10 cellular contexts compared by ENCODE assay signal in genomic region chr1:148372731-148373130, GRCh38.
DNase-seq lines count a peak whose midpoint lies in the region; ATAC-seq and TF ChIP-seq lines count a peak whose summit lies in the region.
"Had no signal": no experiment of that assay in that cellular context is flagged by ENCODE, and none has a peak within 500 bp of the region (broad histone marks: within the 10 kb centered on the region; RNA-seq: fewer than 3 reads in every experiment).

No MANE protein-coding gene starts in this region.

- H3K9me3 ChIP-seq in CD8-positive, alpha-beta memory T cell (ENCODE audit: low read length) = no peaks in the 10 kb centered on the region
- no peaks in the 10 kb centered on the region for H3K9me3 ChIP-seq in Karpas-422 (ENCODE audit: low read length)
- H3K9me3 ChIP-seq: tibial nerve had no signal

- peak overlapping the region; percentile 90 to 99 (median 96) for H3K27ac Mint-ChIP-seq in CD8-positive, alpha-beta memory T cell
- H3K27ac Mint-ChIP-seq in activated naive CD8-positive, alpha-beta T cell treated with anti-CD3 and anti-CD28 coated beads, Interleukin-2, amount 10 ng/mL, durations not matched to agents 7 days and 5 days = peak overlapping the region; percentile 98
- peak overlapping the region; percentile 39 to 85 (median 66) for H3K27ac Mint-ChIP-seq in naive B cell
- H3K27ac Mint-ChIP-seq in GM23338 = no peak overlapping the region

- H3K79me2 ChIP-seq in Karpas-422 (ENCODE audit: low read length) (no peaks in the 10 kb centered on the region), GM23338 (replicated peaks; ENCODE audit: insufficient read depth) (no peaks in the 10 kb centered on the region)

- peaks cover 33 to 49% (median 43%) of the 10 kb centered on the region in 3 donors for H3K4me1 Mint-ChIP-seq in CD8-positive, alpha-beta memory T cell
- peaks cover 45% of the 10 kb centered on the region for H3K4me1 Mint-ChIP-seq in activated naive CD8-positive, alpha-beta T cell treated with anti-CD3 and anti-CD28 coated beads, Interleukin-2, amount 10 ng/mL, durations not matched to agents 7 days and 5 days
- H3K4me1 Mint-ChIP-seq in naive B cell (peaks cover 16 to 32% (median 26%) of the 10 kb centered on the region in 3 donors), GM23338 (peaks cover 4% of the 10 kb centered on the region; the same call in 2 of the 3 replicates)

- no peaks in the 10 kb centered on the region for H3F3A ChIP-seq in GM23338 (replicated peaks; ENCODE audit: low read depth)

- peak overlapping the region; percentile 29 for H3K4me3 ChIP-seq in CD8-positive, alpha-beta memory T cell (ENCODE audit: low read length)
- H3K4me3 ChIP-seq in Karpas-422 (ENCODE audit: low read length) (no peak overlapping the region), GM23338 (no peak overlapping the region)
- H3K4me3 ChIP-seq: tibial nerve had no signal

- H3K9ac ChIP-seq in Karpas-422 (ENCODE audit: low read length) = no peak overlapping the region

- no peaks in the 10 kb centered on the region for H3K36me3 ChIP-seq in CD8-positive, alpha-beta memory T cell (ENCODE audit: insufficient read depth, low read length)
- H3K36me3 ChIP-seq in Karpas-422 (ENCODE audit: insufficient read depth, low read length) (no peaks in the 10 kb centered on the region), GM23338 (ENCODE audit: insufficient read depth) (no peaks in the 10 kb centered on the region)
- H3K36me3 ChIP-seq: tibial nerve had no signal

- H3K9me3 Mint-ChIP-seq in CD8-positive, alpha-beta memory T cell = no peaks in the 10 kb centered on the region
- no peaks in the 10 kb centered on the region for H3K9me3 Mint-ChIP-seq in activated naive CD8-positive, alpha-beta T cell treated with anti-CD3 and anti-CD28 coated beads, Interleukin-2, amount 10 ng/mL, durations not matched to agents 7 days and 5 days
- H3K9me3 Mint-ChIP-seq in naive B cell (no peaks in the 10 kb centered on the region), GM23338 (no peaks in the 10 kb centered on the region)

- H3K27me3 ChIP-seq in CD8-positive, alpha-beta memory T cell (ENCODE audit: insufficient read depth, low read length, poor library complexity, severe bottlenecking) = no peaks in the 10 kb centered on the region
- H3K27me3 ChIP-seq in Karpas-422 (ENCODE audit: low read length) = no peaks in the 10 kb centered on the region
- H3K27me3 ChIP-seq in GM23338 (ENCODE audit: insufficient read depth) = no peaks in the 10 kb centered on the region
- H3K27me3 ChIP-seq: tibial nerve had no signal

- CTCF ChIA-PET in CD8-positive, alpha-beta memory T cell (lab: Charles Lee) = interaction anchor here (0.9 to 2.0 kb wide), 5 partner anchors 13 to 57 kb away, joined by 3 to 12 read pairs (median 6); no protein-coding TSS in a partner anchor

- H3K4me2 ChIP-seq in Karpas-422 (ENCODE audit: low read depth, low read length, poor library complexity, severe bottlenecking) (no peak overlapping the region), GM23338 (no peak overlapping the region)

- no peaks in the 10 kb centered on the region for H3K36me3 Mint-ChIP-seq in CD8-positive, alpha-beta memory T cell
- no peaks in the 10 kb centered on the region for H3K36me3 Mint-ChIP-seq in activated naive CD8-positive, alpha-beta T cell treated with anti-CD3 and anti-CD28 coated beads, Interleukin-2, amount 10 ng/mL, durations not matched to agents 7 days and 5 days
- H3K36me3 Mint-ChIP-seq in naive B cell (no peaks in the 10 kb centered on the region), GM23338 (ENCODE audit: low read depth) (no peaks in the 10 kb centered on the region)

- peak; percentile 77 for ATAC-seq in activated naive CD8-positive, alpha-beta T cell treated with anti-CD3 and anti-CD28 coated beads, Interleukin-2, amount 10 ng/mL, durations not matched to agents 7 days and 5 days (ENCODE audit: low read depth)
- no peak for ATAC-seq in naive B cell (ENCODE audit: low read depth in 2 of 2)
- ATAC-seq in GM21515 (IDR thresholded peaks at IDR 0.05; ENCODE audit: unreplicated experiment) = no peak
- ATAC-seq in GM23338 = no peak

- TF ChIP-seq CTCF in GM23338 (conservative IDR thresholded peaks at IDR 0.05; ENCODE audit: low read depth in 2 of 2) = no peak

- H3K4me3 Mint-ChIP-seq in CD8-positive, alpha-beta memory T cell = peak overlapping the region; percentile 60 to 90 (median 81)
- peak overlapping the region; percentile 81 for H3K4me3 Mint-ChIP-seq in activated naive CD8-positive, alpha-beta T cell treated with anti-CD3 and anti-CD28 coated beads, Interleukin-2, amount 10 ng/mL, durations not matched to agents 7 days and 5 days
- H3K4me3 Mint-ChIP-seq in naive B cell (peak overlapping the region in 3 of 8 donors; percentile 4 to 52 (median 48)), GM23338 (no peak overlapping the region)

- H3K27ac ChIP-seq in CD8-positive, alpha-beta memory T cell (ENCODE audit: low read depth, low read length) = peak overlapping the region; percentile 49
- H3K27ac ChIP-seq in Karpas-422 (ENCODE audit: low read length) (no peak overlapping the region), GM23338 (ENCODE audit: low read depth) (no peak overlapping the region)
- H3K27ac ChIP-seq: tibial nerve had no signal

- H3K27me3 Mint-ChIP-seq in CD8-positive, alpha-beta memory T cell = no peaks in the 10 kb centered on the region
- H3K27me3 Mint-ChIP-seq in activated naive CD8-positive, alpha-beta T cell treated with anti-CD3 and anti-CD28 coated beads, Interleukin-2, amount 10 ng/mL, durations not matched to agents 7 days and 5 days = no peaks in the 10 kb centered on the region
- H3K27me3 Mint-ChIP-seq in naive B cell = peaks cover 0 to 1% (median under 1%) of the 10 kb centered on the region in 3 donors
- H3K27me3 Mint-ChIP-seq in GM23338 (ENCODE audit: insufficient read depth, low read depth, poor library complexity) = peaks cover 2% of the 10 kb centered on the region

- H4K20me1 ChIP-seq in Karpas-422 (ENCODE audit: insufficient read depth, low read depth, low read length) (no peaks in the 10 kb centered on the region), GM23338 (replicated peaks; ENCODE audit: insufficient read depth) (no peaks in the 10 kb centered on the region)

- H2AFZ ChIP-seq in Karpas-422 (ENCODE audit: low read length) (no peak overlapping the region), GM23338 (no peak overlapping the region)

- DNase-seq in CD8-positive, alpha-beta memory T cell = peak; percentile 26 to 74 (median 62)
- DNase-seq in RPMI7951 (ENCODE audit: low read depth) = peak; percentile 60
- DNase-seq in activated naive CD8-positive, alpha-beta T cell treated with anti-CD3 and anti-CD28 coated beads, Interleukin-2, amount 10 ng/mL, durations not matched to agents 7 days and 5 days = no peak
- no peak for DNase-seq in naive B cell
- no peak for DNase-seq in NCI-H2107 treated with DMSO at 0.1 percent for 48 hours (lab: John Stamatoyannopoulos, UW; ENCODE audit: unreplicated experiment)
- no peak for DNase-seq in Karpas-422
- no peak for DNase-seq in GM23338 (ENCODE audit: low spot score)
- DNase-seq: anterior cingulate cortex had no signal

- H3K9me2 ChIP-seq in Karpas-422 (replicated peaks; ENCODE audit: insufficient read depth, low read length) = no peaks in the 10 kb centered on the region
- H3K9me2 ChIP-seq in GM23338 (ENCODE audit: insufficient read depth) = no peaks in the 10 kb centered on the region

- POLR2A ChIA-PET in CD8-positive, alpha-beta memory T cell (lab: Charles Lee) = interaction anchor here (1.0 to 2.3 kb wide), 4 partner anchors 16 to 150 kb away, joined by 5 to 17 read pairs (median 6); no protein-coding TSS in a partner anchor
- POLR2A ChIA-PET in activated naive CD8-positive, alpha-beta T cell treated with anti-CD3 and anti-CD28 coated beads, Interleukin-2, amount 10 ng/mL, durations not matched to agents 7 days and 5 days (lab: Charles Lee) = interaction anchor here (0.9 to 6.2 kb wide), 8 partner anchors 10 to 150 kb away, joined by 3 to 56 read pairs (median 12); no protein-coding TSS in a partner anchor

- H3K4me1 ChIP-seq in CD8-positive, alpha-beta memory T cell (ENCODE audit: insufficient read depth, low read length) = peaks cover 45% of the 10 kb centered on the region
- H3K4me1 ChIP-seq in Karpas-422 (ENCODE audit: low read length) = no peaks in the 10 kb centered on the region
- no peaks in the 10 kb centered on the region for H3K4me1 ChIP-seq in GM23338 (ENCODE audit: insufficient read depth)
- H3K4me1 ChIP-seq: tibial nerve had no signal

TF ChIP-seq in GM23338, 12 proteins besides CTCF, POLR2A, EP300 and RAD21 (continues in another document):
- TF ChIP-seq EZH2 (IDR thresholded peaks at IDR 0.05; ENCODE audit: low read depth, unreplicated experiment) (no peak), ZNF114 (CRISPR knock-in tag; IDR thresholded peaks at IDR 0.05) (no peak), POLR2AphosphoS5 (IDR thresholded peaks at IDR 0.05; ENCODE audit: low read depth) (no peak), NANOG (IDR thresholded peaks at IDR 0.05; ENCODE audit: borderline replicate concordance) (no peak), ETS1 (IDR thresholded peaks at IDR 0.05) (no peak)

Comparison
In these comparisons a context has a peak if more than half of its experiments do, and no peak if none do; other contexts are left out.
1. DNase-seq: peak in CD8-positive, alpha-beta memory T cell (5 of 5) and RPMI7951 (single experiment); none in activated naive CD8-positive, alpha-beta T cell treated with anti-CD3 and anti-CD28 coated beads, Interleukin-2, amount 10 ng/mL, durations not matched to agents 7 days and 5 days (single experiment), naive B cell (single experiment), NCI-H2107 treated with DMSO at 0.1 percent for 48 hours (single experiment), Karpas-422 (single experiment) and GM23338 (single experiment).